Comparison of ENCODE assay signal across 1 cellular context in the genomic region with DNA sequence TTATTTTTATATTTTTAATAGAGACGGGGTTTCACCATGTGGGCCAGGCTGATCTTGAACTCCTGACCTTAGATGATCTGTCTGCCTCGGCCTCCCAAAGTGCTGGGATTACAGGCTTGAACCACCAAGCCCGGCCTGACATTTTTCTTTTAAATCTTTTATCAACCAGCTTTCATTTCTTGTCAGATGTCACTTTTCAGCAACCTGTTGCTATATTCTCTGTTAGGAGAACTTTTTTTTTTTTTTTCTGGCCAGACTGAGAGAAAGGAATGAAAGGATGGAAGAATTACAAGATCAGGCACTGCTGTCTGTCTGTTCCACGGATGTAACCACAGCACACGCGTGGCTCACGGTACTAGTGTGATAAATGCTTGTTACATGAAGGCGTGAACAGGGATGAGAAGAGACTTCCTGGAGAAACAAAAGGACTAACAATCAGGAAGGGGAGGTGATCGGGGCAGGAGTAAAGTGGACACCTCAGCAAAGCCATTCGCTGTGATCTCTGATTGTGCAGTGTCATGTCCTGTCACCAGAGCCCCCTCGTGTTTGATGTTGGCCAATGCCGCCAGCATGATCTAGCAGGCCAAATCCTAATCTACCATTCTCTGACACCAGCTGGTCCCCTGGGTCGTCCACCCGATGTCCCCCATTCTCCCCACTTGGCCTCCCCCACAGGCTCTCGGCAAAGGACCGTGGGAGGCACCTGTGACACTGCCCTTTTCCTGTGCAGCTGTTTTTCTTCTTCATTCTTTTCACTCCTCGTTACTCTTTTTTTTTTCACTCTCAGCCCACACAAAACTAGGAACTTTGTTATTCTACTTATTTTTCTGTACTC.
TF ChIP-seq lines count a peak whose summit lies in the region.

No MANE protein-coding gene starts in this region.

TF ChIP-seq in K562, 482 proteins besides CTCF, POLR2A, EP300 and RAD21 (continued from another document and continues in another):
- TF ChIP-seq, protein P1, sequence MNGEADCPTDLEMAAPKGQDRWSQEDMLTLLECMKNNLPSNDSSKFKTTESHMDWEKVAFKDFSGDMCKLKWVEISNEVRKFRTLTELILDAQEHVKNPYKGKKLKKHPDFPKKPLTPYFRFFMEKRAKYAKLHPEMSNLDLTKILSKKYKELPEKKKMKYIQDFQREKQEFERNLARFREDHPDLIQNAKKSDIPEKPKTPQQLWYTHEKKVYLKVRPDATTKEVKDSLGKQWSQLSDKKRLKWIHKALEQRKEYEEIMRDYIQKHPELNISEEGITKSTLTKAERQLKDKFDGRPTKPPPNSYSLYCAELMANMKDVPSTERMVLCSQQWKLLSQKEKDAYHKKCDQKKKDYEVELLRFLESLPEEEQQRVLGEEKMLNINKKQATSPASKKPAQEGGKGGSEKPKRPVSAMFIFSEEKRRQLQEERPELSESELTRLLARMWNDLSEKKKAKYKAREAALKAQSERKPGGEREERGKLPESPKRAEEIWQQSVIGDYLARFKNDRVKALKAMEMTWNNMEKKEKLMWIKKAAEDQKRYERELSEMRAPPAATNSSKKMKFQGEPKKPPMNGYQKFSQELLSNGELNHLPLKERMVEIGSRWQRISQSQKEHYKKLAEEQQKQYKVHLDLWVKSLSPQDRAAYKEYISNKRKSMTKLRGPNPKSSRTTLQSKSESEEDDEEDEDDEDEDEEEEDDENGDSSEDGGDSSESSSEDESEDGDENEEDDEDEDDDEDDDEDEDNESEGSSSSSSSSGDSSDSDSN (IDR thresholded peaks at IDR 0.05; ENCODE audit: borderline replicate concordance in 1 of 2, low read depth in 2 of 2, low read length in 2 of 2) = 0 out of 4 replicates have a peak, but pooled peaks of 1 of the 2 experiments have one; percentile 52
- peak; percentile 74; the same call in 1 of the 2 replicates for TF ChIP-seq ZNF695 (CRISPR knock-in tag; IDR thresholded peaks at IDR 0.05)
- TF ChIP-seq, protein P2, sequence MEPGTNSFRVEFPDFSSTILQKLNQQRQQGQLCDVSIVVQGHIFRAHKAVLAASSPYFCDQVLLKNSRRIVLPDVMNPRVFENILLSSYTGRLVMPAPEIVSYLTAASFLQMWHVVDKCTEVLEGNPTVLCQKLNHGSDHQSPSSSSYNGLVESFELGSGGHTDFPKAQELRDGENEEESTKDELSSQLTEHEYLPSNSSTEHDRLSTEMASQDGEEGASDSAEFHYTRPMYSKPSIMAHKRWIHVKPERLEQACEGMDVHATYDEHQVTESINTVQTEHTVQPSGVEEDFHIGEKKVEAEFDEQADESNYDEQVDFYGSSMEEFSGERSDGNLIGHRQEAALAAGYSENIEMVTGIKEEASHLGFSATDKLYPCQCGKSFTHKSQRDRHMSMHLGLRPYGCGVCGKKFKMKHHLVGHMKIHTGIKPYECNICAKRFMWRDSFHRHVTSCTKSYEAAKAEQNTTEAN (CRISPR knock-in tag; IDR thresholded peaks at IDR 0.05) = no peak
- TF ChIP-seq, protein P3, sequence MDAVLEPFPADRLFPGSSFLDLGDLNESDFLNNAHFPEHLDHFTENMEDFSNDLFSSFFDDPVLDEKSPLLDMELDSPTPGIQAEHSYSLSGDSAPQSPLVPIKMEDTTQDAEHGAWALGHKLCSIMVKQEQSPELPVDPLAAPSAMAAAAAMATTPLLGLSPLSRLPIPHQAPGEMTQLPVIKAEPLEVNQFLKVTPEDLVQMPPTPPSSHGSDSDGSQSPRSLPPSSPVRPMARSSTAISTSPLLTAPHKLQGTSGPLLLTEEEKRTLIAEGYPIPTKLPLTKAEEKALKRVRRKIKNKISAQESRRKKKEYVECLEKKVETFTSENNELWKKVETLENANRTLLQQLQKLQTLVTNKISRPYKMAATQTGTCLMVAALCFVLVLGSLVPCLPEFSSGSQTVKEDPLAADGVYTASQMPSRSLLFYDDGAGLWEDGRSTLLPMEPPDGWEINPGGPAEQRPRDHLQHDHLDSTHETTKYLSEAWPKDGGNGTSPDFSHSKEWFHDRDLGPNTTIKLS (IDR thresholded peaks at IDR 0.05; ENCODE audit: borderline replicate concordance, low read depth) = no peak
- TF ChIP-seq, protein P4, sequence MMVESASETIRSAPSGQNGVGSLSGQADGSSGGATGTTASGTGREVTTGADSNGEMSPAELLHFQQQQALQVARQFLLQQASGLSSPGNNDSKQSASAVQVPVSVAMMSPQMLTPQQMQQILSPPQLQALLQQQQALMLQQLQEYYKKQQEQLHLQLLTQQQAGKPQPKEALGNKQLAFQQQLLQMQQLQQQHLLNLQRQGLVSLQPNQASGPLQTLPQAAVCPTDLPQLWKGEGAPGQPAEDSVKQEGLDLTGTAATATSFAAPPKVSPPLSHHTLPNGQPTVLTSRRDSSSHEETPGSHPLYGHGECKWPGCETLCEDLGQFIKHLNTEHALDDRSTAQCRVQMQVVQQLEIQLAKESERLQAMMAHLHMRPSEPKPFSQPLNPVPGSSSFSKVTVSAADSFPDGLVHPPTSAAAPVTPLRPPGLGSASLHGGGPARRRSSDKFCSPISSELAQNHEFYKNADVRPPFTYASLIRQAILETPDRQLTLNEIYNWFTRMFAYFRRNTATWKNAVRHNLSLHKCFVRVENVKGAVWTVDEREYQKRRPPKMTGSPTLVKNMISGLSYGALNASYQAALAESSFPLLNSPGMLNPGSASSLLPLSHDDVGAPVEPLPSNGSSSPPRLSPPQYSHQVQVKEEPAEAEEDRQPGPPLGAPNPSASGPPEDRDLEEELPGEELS (CRISPR knock-in tag; IDR thresholded peaks at IDR 0.05; ENCODE audit: borderline replicate concordance) = peak; percentile 57; the same call in 1 of the 2 replicates
- TF ChIP-seq ARNT (IDR thresholded peaks at IDR 0.05) = no peak
- TF ChIP-seq DDX20 (tag; IDR thresholded peaks at IDR 0.05; ENCODE audit: low read depth) = peak; percentile 74; the same call in 1 of the 2 replicates
- peak; percentile 4; the same call in 1 of the 2 replicates for TF ChIP-seq ELF4 (CRISPR knock-in tag; IDR thresholded peaks at IDR 0.05)
- no peak for TF ChIP-seq BRD9 (IDR thresholded peaks at IDR 0.05; ENCODE audit: low read depth, partially characterized antibody)
- TF ChIP-seq, protein P5, sequence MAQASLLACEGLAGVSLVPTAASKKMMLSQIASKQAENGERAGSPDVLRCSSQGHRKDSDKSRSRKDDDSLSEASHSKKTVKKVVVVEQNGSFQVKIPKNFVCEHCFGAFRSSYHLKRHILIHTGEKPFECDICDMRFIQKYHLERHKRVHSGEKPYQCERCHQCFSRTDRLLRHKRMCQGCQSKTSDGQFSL (CRISPR knock-in tag; IDR thresholded peaks at IDR 0.05) = no peak
- TF ChIP-seq, protein P5 (tag; IDR thresholded peaks at IDR 0.05) = peak; percentile 45 to 68; a peak in 2 of 4 replicates
- peak; percentile 74 to 94; a peak in 3 of 4 replicates for TF ChIP-seq TBL1XR1 (IDR thresholded peaks at IDR 0.05; ENCODE audit: low read length in 2 of 2)
- TF ChIP-seq EHMT2 (IDR thresholded peaks at IDR 0.05) = no peak
- peak; percentile 49 for TF ChIP-seq RBBP5 (IDR thresholded peaks at IDR 0.05; ENCODE audit: borderline replicate concordance, insufficient read depth, low read length, poor library complexity, severe bottlenecking)
- peak; percentile 94 for TF ChIP-seq CUX1 (CRISPR knock-in tag; IDR thresholded peaks at IDR 0.05)
- TF ChIP-seq BCLAF1 (IDR thresholded peaks at IDR 0.05; ENCODE audit: borderline replicate concordance in 1 of 2, control insufficient read depth in 1 of 2, low read depth in 2 of 2, low read length in 1 of 2) = peak in 1 of 2 experiments; percentile 79; a peak in 1 of 4 replicates
- TF ChIP-seq RBFOX2 (IDR thresholded peaks at IDR 0.05; ENCODE audit: low read depth, low read length) = peak; percentile 73
- peak; percentile 82 for TF ChIP-seq TAF1 (IDR thresholded peaks at IDR 0.05; ENCODE audit: control insufficient read depth, extremely low read depth, insufficient read depth, low read length, severe bottlenecking)
- peak; percentile 41; the same call in 1 of the 2 replicates for TF ChIP-seq CREB1 (IDR thresholded peaks at IDR 0.05)
- TF ChIP-seq CREB1 (CRISPR knock-in tag; IDR thresholded peaks at IDR 0.05) = no peak
- peak; percentile 89 for TF ChIP-seq OTX1 (CRISPR knock-in tag; IDR thresholded peaks at IDR 0.05)
- TF ChIP-seq, protein P6, sequence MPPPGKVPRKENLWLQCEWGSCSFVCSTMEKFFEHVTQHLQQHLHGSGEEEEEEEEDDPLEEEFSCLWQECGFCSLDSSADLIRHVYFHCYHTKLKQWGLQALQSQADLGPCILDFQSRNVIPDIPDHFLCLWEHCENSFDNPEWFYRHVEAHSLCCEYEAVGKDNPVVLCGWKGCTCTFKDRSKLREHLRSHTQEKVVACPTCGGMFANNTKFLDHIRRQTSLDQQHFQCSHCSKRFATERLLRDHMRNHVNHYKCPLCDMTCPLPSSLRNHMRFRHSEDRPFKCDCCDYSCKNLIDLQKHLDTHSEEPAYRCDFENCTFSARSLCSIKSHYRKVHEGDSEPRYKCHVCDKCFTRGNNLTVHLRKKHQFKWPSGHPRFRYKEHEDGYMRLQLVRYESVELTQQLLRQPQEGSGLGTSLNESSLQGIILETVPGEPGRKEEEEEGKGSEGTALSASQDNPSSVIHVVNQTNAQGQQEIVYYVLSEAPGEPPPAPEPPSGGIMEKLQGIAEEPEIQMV (tag; conservative IDR thresholded peaks at IDR 0.05; ENCODE audit: low read depth) = peak; percentile 65
- peak; percentile 72; the same call in 1 of the 2 replicates for TF ChIP-seq JUN (IDR thresholded peaks at IDR 0.05; ENCODE audit: borderline replicate concordance, low read depth, low read length)
- TF ChIP-seq JUN (CRISPR knock-in tag; IDR thresholded peaks at IDR 0.05; ENCODE audit: borderline replicate concordance) = no peak
- peak; percentile 79 to 84 for TF ChIP-seq E2F6 (IDR thresholded peaks at IDR 0.05; ENCODE audit: borderline replicate concordance in 1 of 2, extremely low read depth in 1 of 2, insufficient read depth in 1 of 2, insufficient read length in 1 of 2, low read depth in 1 of 2, low read length in 1 of 2, poor library complexity in 1 of 2, severe bottlenecking in 1 of 2)
- TF ChIP-seq, protein P7, sequence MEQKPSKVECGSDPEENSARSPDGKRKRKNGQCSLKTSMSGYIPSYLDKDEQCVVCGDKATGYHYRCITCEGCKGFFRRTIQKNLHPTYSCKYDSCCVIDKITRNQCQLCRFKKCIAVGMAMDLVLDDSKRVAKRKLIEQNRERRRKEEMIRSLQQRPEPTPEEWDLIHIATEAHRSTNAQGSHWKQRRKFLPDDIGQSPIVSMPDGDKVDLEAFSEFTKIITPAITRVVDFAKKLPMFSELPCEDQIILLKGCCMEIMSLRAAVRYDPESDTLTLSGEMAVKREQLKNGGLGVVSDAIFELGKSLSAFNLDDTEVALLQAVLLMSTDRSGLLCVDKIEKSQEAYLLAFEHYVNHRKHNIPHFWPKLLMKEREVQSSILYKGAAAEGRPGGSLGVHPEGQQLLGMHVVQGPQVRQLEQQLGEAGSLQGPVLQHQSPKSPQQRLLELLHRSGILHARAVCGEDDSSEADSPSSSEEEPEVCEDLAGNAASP (IDR thresholded peaks at IDR 0.05) = no peak
- TF ChIP-seq TEAD4 (IDR thresholded peaks at IDR 0.05; ENCODE audit: low read length) = peak; percentile 83
- TF ChIP-seq TEAD4 (CRISPR knock-in tag; IDR thresholded peaks at IDR 0.05; ENCODE audit: borderline replicate concordance) = no peak
